In genomic region chr6:28941681-28942448, GRCh38 we compare ENCODE assay signal across 8 cellular contexts. TPM values are rescaled to one million over a fixed set of nuclear protein-coding genes. Genes with fewer than 3 reads are reported as not detected.
DNase-seq lines count a peak whose midpoint lies in the region; TF ChIP-seq lines count a peak whose summit lies in the region.

No MANE protein-coding gene starts in this region.

- H3K27ac Mint-ChIP-seq in Calu3 (ENCODE audit: unreplicated experiment): peak overlapping the region; percentile 97

- H3K4ac ChIP-seq in neuronal stem cell (ENCODE audit: low read length): no peak overlapping the region

- DNase-seq in Calu3 (peak; percentile 82), NCI-H446 treated with DMSO at 0.1 percent for 48 hours (lab: John Stamatoyannopoulos, UW) (peak; percentile 76), neuronal stem cell (ENCODE audit: low spot score) (no peak), HT-29 (ENCODE audit: low spot score) (no peak), SKM-1 (lab: John Stamatoyannopoulos, UW; ENCODE audit: unreplicated experiment) (no peak), SIG-M5 treated with dmso at 0.1 percent for 504 hours (lab: John Stamatoyannopoulos, UW; ENCODE audit: unreplicated experiment) (no peak), germinal center (ENCODE audit: low spot score) (no peak)

- no peaks in the 10 kb centered on the region for H3K9me3 ChIP-seq in ectodermal cell (ENCODE audit: control insufficient read depth, low read length)
- H3K9me3 ChIP-seq in neuronal stem cell (replicated peaks in 1 of 2; ENCODE audit: control insufficient read depth in 2 of 2, insufficient read depth in 1 of 2, low read depth in 1 of 2, low read length in 2 of 2): no peaks in the 10 kb centered on the region

- no peak overlapping the region for H3K23ac ChIP-seq in neuronal stem cell (ENCODE audit: low read depth, low read length, poor library complexity)

- H2BK12ac ChIP-seq in neuronal stem cell (ENCODE audit: low read length): no peak overlapping the region

- no peak overlapping the region for H2AK5ac ChIP-seq in neuronal stem cell (ENCODE audit: low read depth, low read length)

- WGBS in ectodermal cell, 2 experiments: 15 to 20% methylated on average over 9 to 11 of the region's 13 CpGs
- no CpG with 5 or more reads among the region's 13 CpGs for WGBS in neuronal stem cell (ENCODE audit: extremely low coverage in 2 of 2, insufficient read length in 2 of 2, insufficient replicate concordance in 1 of 2), 2 donors

- CTCF ChIA-PET in Calu3 (lab: Charles Lee): interaction anchor here (1.1 to 2.6 kb wide), 3 partner anchors 31 to 104 kb away, joined by 5 to 15 read pairs (median 6); no protein-coding TSS in a partner anchor

- peak overlapping the region; percentile 2 for H2AFZ ChIP-seq in neuronal stem cell (ENCODE audit: low read length)

- no peak overlapping the region for H2BK15ac ChIP-seq in neuronal stem cell (ENCODE audit: low read length)

- H3K4me3 ChIP-seq in ectodermal cell (ENCODE audit: insufficient read depth, low read depth, low read length) (peak overlapping the region; percentile 87), neuronal stem cell (ENCODE audit: low read length in 2 of 2) (peak overlapping the region; percentile 74 to 80)

- TF ChIP-seq CTCF in Calu3 (IDR thresholded peaks at IDR 0.05; ENCODE audit: unreplicated experiment): no peak

- H4K91ac ChIP-seq in neuronal stem cell (ENCODE audit: low read depth, low read length, poor library complexity): no peak overlapping the region

- no peak overlapping the region for H3K14ac ChIP-seq in neuronal stem cell (ENCODE audit: low read length)

- no peaks in the 10 kb centered on the region for H3K9me3 Mint-ChIP-seq in Calu3 (ENCODE audit: low read depth, unreplicated experiment)

- peaks cover 54% of the 10 kb centered on the region for H3K36me3 Mint-ChIP-seq in Calu3 (ENCODE audit: insufficient read depth, unreplicated experiment)

- peak overlapping the region; percentile 94 for H3K4me3 Mint-ChIP-seq in Calu3 (ENCODE audit: low read depth, unreplicated experiment)

- peaks cover 11% of the 10 kb centered on the region for H3K27me3 Mint-ChIP-seq in Calu3 (ENCODE audit: unreplicated experiment)

- H3K27ac ChIP-seq in ectodermal cell (ENCODE audit: insufficient read depth, low read depth, low read length, poor library complexity, severe bottlenecking) (no peak overlapping the region), neuronal stem cell (replicated peaks; ENCODE audit: low read length) (no peak overlapping the region)

- BruUV-seq in Calu3 (replicated peaks; lab: Mats Ljungman, UMichigan): no TSS peak

- H3K36me3 ChIP-seq in ectodermal cell (ENCODE audit: control insufficient read depth, insufficient read depth, low read length) (no peaks in the 10 kb centered on the region), neuronal stem cell (replicated peaks in 1 of 2; ENCODE audit: control insufficient read depth in 2 of 2, insufficient read depth in 2 of 2, low read length in 2 of 2) (no peaks in the 10 kb centered on the region)

- H3K4me2 ChIP-seq in neuronal stem cell (ENCODE audit: insufficient read depth, low read length, poor library complexity, severe bottlenecking): peak overlapping the region; percentile 39

- no peak overlapping the region for H3K18ac ChIP-seq in neuronal stem cell (ENCODE audit: low read length)

- no peak overlapping the region for H4K8ac ChIP-seq in neuronal stem cell (ENCODE audit: low read depth, low read length)

- H3K27me3 ChIP-seq in ectodermal cell (ENCODE audit: control insufficient read depth, insufficient read depth, low read length, poor library complexity, severe bottlenecking) (no peaks in the 10 kb centered on the region), neuronal stem cell (ENCODE audit: control insufficient read depth in 3 of 3, insufficient read depth in 3 of 3, low read depth in 1 of 3, low read length in 3 of 3) (no peaks in the 10 kb centered on the region)

- intact Hi-C loops in Calu3 (cut with micrococcal nuclease; ENCODE audit: unreplicated experiment): loop anchor here (1.0 to 10.0 kb wide), 7 partner anchors 19 to 217 kb away; partner anchors contain the start of gene TRIM27

- no peak overlapping the region for H2BK120ac ChIP-seq in neuronal stem cell (ENCODE audit: low read depth, low read length)

- H2BK5ac ChIP-seq in neuronal stem cell (ENCODE audit: low read length): no peak overlapping the region

- no peak overlapping the region for H3K9ac ChIP-seq in neuronal stem cell (ENCODE audit: low read depth, low read length, poor library complexity)

- H3K4me1 Mint-ChIP-seq in Calu3 (ENCODE audit: low read depth, unreplicated experiment): peaks cover 53% of the 10 kb centered on the region

- H3K4me1 ChIP-seq in ectodermal cell (ENCODE audit: control insufficient read depth, insufficient read depth, low read length) (no peaks in the 10 kb centered on the region), neuronal stem cell (ENCODE audit: control insufficient read depth in 2 of 2, insufficient read depth in 1 of 2, low read depth in 1 of 2, low read length in 2 of 2) (no peaks in the 10 kb centered on the region)

- H3K79me1 ChIP-seq in neuronal stem cell (ENCODE audit: low read depth, low read length): no peaks in the 10 kb centered on the region

RNA-seq across cellular contexts. Expression of gene TRIM27, which starts 18.1 kb away (rescaled TPM):
- 85.8 and 91.6 TPM in 2 replicates for total RNA-seq in Calu3 (2022)
- polyA plus RNA-seq in ectodermal cell (2013, experiment 1 of 4): 66.1 TPM
- 64.5 TPM for polyA plus RNA-seq in ectodermal cell (2013, experiment 2 of 4)
- 49.7 TPM for polyA plus RNA-seq in ectodermal cell (2013, experiment 3 of 4)
- 55.0 TPM for polyA plus RNA-seq in ectodermal cell (2013, experiment 4 of 4)
- 38.5 TPM for polyA plus RNA-seq in neuronal stem cell (2013, experiment 1 of 2)
- polyA plus RNA-seq in neuronal stem cell (2013, experiment 2 of 2): 37.5 TPM
- 68.4 and 76.3 TPM in 2 replicates for total RNA-seq in HT-29 (2014; rRNA removed; shearing (Covaris generic))

Comparison
In these comparisons a context has a peak if more than half of its experiments do, and no peak if none do; other contexts are left out.
1. DNase-seq: peak in Calu3 (single experiment) and NCI-H446 treated with DMSO at 0.1 percent for 48 hours (single experiment); none in neuronal stem cell (single experiment), HT-29 (single experiment), SKM-1 (single experiment), SIG-M5 treated with dmso at 0.1 percent for 504 hours (single experiment) and germinal center (single experiment).